Comparison of ENCODE assay signal across 1 cellular context in genomic region chr1:11888877-11889208, GRCh38.
TF ChIP-seq lines count a peak whose summit lies in the region.

No MANE protein-coding gene starts in this region.

TF ChIP-seq in WTC11, 78 proteins besides CTCF, POLR2A, EP300 and RAD21 (continued from another document):
- TF ChIP-seq, protein P1, sequence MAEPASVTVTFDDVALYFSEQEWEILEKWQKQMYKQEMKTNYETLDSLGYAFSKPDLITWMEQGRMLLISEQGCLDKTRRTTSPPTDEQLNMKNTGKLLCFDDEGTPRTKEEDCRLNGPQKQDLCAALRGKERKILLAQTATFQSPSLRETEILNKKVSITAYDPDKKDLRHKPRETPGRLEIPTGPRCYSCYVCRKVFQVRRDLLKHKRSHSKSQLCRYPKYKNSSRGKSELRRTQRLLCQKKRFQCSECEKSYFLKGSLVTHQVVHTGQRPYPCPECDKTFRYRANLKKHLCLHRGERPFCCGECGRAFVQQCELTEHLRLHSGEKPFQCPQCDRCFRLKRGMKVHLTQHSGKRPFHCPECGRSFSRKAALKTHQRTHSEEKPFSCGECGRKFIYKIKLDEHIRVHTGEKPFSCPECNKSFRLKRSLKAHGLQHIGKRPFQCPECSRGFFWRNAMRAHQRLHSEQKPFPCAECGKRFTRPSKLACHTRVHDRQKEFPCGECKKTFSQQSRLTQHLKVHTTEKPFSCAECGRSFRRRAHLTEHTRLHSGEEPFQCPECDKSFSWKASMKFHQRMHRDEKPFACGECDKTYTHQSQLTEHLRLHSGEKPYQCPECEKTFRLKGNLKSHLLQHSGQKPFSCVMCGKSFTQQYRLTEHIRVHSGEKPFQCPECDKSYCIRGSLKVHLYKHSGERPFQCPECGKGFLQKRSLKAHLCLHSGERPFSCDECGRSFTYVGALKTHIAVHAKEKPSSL (CRISPR knock-in tag; conservative IDR thresholded peaks at IDR 0.05): no peak
- TF ChIP-seq CREB1 (CRISPR knock-in tag; IDR thresholded peaks at IDR 0.05) (no peak), ATF1 (CRISPR knock-in tag; IDR thresholded peaks at IDR 0.05) (no peak), ZNF512 (CRISPR knock-in tag; IDR thresholded peaks at IDR 0.05; ENCODE audit: borderline replicate concordance) (no peak), PRRX2 (CRISPR knock-in tag; IDR thresholded peaks at IDR 0.05) (no peak), ZNF317 (CRISPR knock-in tag; IDR thresholded peaks at IDR 0.05; ENCODE audit: borderline replicate concordance, low read depth) (no peak), ETV6 (CRISPR knock-in tag; IDR thresholded peaks at IDR 0.05) (no peak), ZNF263 (CRISPR knock-in tag; IDR thresholded peaks at IDR 0.05; ENCODE audit: low read depth) (no peak), TEAD4 (CRISPR knock-in tag; IDR thresholded peaks at IDR 0.05) (no peak), MXD4 (CRISPR knock-in tag; IDR thresholded peaks at IDR 0.05; ENCODE audit: borderline replicate concordance) (no peak)
